Comparison of ENCODE assay signal across 13 cellular contexts in genomic region chr10:72611783-72612182, GRCh38. TPM values are rescaled to one million over a fixed set of nuclear protein-coding genes. Genes with fewer than 3 reads are reported as not detected.
DNase-seq lines count a peak whose midpoint lies in the region; ATAC-seq and TF ChIP-seq lines count a peak whose summit lies in the region.
"Had no signal": no experiment of that assay in that cellular context is flagged by ENCODE, and none has a peak within 500 bp of the region (broad histone marks: within the 10 kb centered on the region; RNA-seq: fewer than 3 reads in every experiment).

No MANE protein-coding gene starts in this region.

- H3K4me1 ChIP-seq in psoas muscle = peaks cover 20% of the 10 kb centered on the region
- H3K4me1 ChIP-seq: Caco-2 had no signal

- intact Hi-C loops in psoas muscle (cut with DNase I) = no loop called here

- H3K27ac ChIP-seq in psoas muscle = peak overlapping the region; percentile 65
- H3K27ac ChIP-seq: foreskin keratinocyte had no signal

- DNase-seq in RPMI7951 (ENCODE audit: low read depth) = peak; percentile 24
- DNase-seq in fibroblast of villous mesenchyme (ENCODE audit: low read depth) = peak; percentile 37
- no peak for DNase-seq in psoas muscle
- no peak for DNase-seq in chondrocyte (ENCODE audit: low spot score)
- DNase-seq in activated CD4-positive, alpha-beta T cell treated with anti-CD3 and anti-CD28 coated beads, Interleukin-2, amount 50 U/mL, for 4 hours = no peak
- DNase-seq in activated CD4-positive, alpha-beta T cell treated with anti-CD3 and anti-CD28 coated beads for 1 hour = no peak
- DNase-seq: activated T-cell treated with anti-CD3 and anti-CD28 coated beads, Interleukin-2, amount 50 U/mL, for 72 hours; Caco-2 had no signal

- H3K4me3 ChIP-seq in GM08714 (ENCODE audit: low read length) (peak overlapping the region; percentile 16; the same call in 1 of the 2 replicates), fibroblast of villous mesenchyme (ENCODE audit: low read depth, low read length) (peak overlapping the region; percentile 2), psoas muscle (peak overlapping the region; percentile 36)
- H3K4me3 ChIP-seq: lung had no signal

- ATAC-seq in psoas muscle = peak in 3 of 4 donors; percentile 40 to 67 (median 66)
- no peak for ATAC-seq in GM18858 (IDR thresholded peaks at IDR 0.05; ENCODE audit: unreplicated experiment)
- ATAC-seq: activated T-cell treated with anti-CD3 and anti-CD28 coated beads, Interleukin-2, amount 50 U/mL, for 72 hours; foreskin keratinocyte; Panc1 had no signal

- H3K36me3 ChIP-seq in psoas muscle (ENCODE audit: insufficient read depth in 1 of 2, low read depth in 1 of 2) = no peaks in the 10 kb centered on the region

- H3K4me1 Mint-ChIP-seq in chondrocyte (ENCODE audit: low read depth) = peaks cover 21% of the 10 kb centered on the region

- TF ChIP-seq CTCF in fibroblast of villous mesenchyme (IDR thresholded peaks at IDR 0.05; ENCODE audit: insufficient read depth, low read depth, low read length) = no peak
- no peak for TF ChIP-seq CTCF in psoas muscle (IDR thresholded peaks at IDR 0.05)
- TF ChIP-seq CTCF in chondrocyte (IDR thresholded peaks at IDR 0.05) = no peak

- H3K27me3 ChIP-seq in psoas muscle (ENCODE audit: insufficient read depth in 3 of 3, low read length in 2 of 3) = no peaks in the 10 kb centered on the region
- H3K27me3 ChIP-seq: foreskin keratinocyte had no signal

- no peaks in the 10 kb centered on the region for H3K27me3 Mint-ChIP-seq in chondrocyte (ENCODE audit: low read depth)

- no peak overlapping the region for H3K27ac Mint-ChIP-seq in chondrocyte (ENCODE audit: unreplicated experiment)
- H3K27ac Mint-ChIP-seq: activated T-cell treated with anti-CD3 and anti-CD28 coated beads, Interleukin-2, amount 50 U/mL, for 72 hours had no signal

- WGBS in psoas muscle, 3 donors = 72 to 83% (median 76%) methylated on average over 5 of the region's 5 CpGs

- no peak overlapping the region for H3K4me3 Mint-ChIP-seq in chondrocyte (ENCODE audit: unreplicated experiment)
- H3K4me3 Mint-ChIP-seq: activated T-cell treated with anti-CD3 and anti-CD28 coated beads, Interleukin-2, amount 50 U/mL, for 72 hours had no signal

- no peaks in the 10 kb centered on the region for H3K9me3 ChIP-seq in psoas muscle
- H3K9me3 ChIP-seq: Caco-2 had no signal

- peaks cover 3% of the 10 kb centered on the region for H3K9me3 Mint-ChIP-seq in chondrocyte (ENCODE audit: low read depth)

- H3K36me3 Mint-ChIP-seq in chondrocyte (ENCODE audit: low read depth) = peaks cover 3% of the 10 kb centered on the region

RNA-seq across cellular contexts. Expression of gene MICU1, which starts 14.1 kb away (rescaled TPM):
- total RNA-seq in RPMI7951 (2014; rRNA removed; shearing (Covaris generic)) = 38.9 and 50.6 TPM in 2 replicates
- total RNA-seq in fibroblast of villous mesenchyme (44.0 and 45.4 TPM in 2 replicates), psoas muscle (10 to 100 TPM; 37.3 to 57.8 (median 46.6) TPM), chondrocyte (42.1 to 48.0 TPM (median 42.7 TPM) in 3 replicates)
- 10 to 100 TPM; 31.0 to 34.8 (median 33.5) TPM for polyA plus RNA-seq in psoas muscle

Comparison
In these comparisons a context has a peak if more than half of its experiments do, and no peak if none do; other contexts are left out.
1. DNase-seq: peak in RPMI7951 (single experiment) and fibroblast of villous mesenchyme (single experiment); none in psoas muscle (0 of 2), chondrocyte (single experiment), activated CD4-positive, alpha-beta T cell treated with anti-CD3 and anti-CD28 coated beads, Interleukin-2, amount 50 U/mL, for 4 hours (0 of 2) and activated CD4-positive, alpha-beta T cell treated with anti-CD3 and anti-CD28 coated beads for 1 hour (single experiment).
2. Peak in every context shown above with its lines, with median percentiles within 50 percentile points of each other: H3K4me3 ChIP-seq.